Comparison of ENCODE assay signal across 14 cellular contexts in genomic region chr2:11329759-11330158, GRCh38. TPM values are rescaled to one million over a fixed set of nuclear protein-coding genes. Genes with fewer than 3 reads are reported as not detected.
DNase-seq lines count a peak whose midpoint lies in the region; FAIRE-seq and TF ChIP-seq lines count a peak whose summit lies in the region.
"Had no signal": no experiment of that assay in that cellular context is flagged by ENCODE, and none has a peak within 500 bp of the region (broad histone marks: within the 10 kb centered on the region; RNA-seq: fewer than 3 reads in every experiment).

No MANE protein-coding gene starts in this region.

- H3K4me1 ChIP-seq in fibroblast of lung (ENCODE audit: control insufficient read depth, extremely low read depth, insufficient read depth, low read length), result peaks cover 3% of the 10 kb centered on the region
- peaks cover 0 to 21% (median 12%) of the 10 kb centered on the region in 3 donors for H3K4me1 ChIP-seq in skeletal muscle tissue (ENCODE audit: control insufficient read depth in 3 of 3, insufficient read depth in 3 of 3, low read length in 3 of 3)
- H3K4me1 ChIP-seq in prostate gland (replicated peaks), result no peaks in the 10 kb centered on the region
- peaks cover 0 to 42% (median 10%) of the 10 kb centered on the region in 4 donors for H3K4me1 ChIP-seq in tibial nerve

- H2AFZ ChIP-seq in fibroblast of lung (ENCODE audit: low read length), result no peak overlapping the region

- DNase-seq in H54 (ENCODE audit: insufficient read length, low spot score) (no peak), RKO (ENCODE audit: low spot score) (peak; percentile 38), fibroblast of lung (ENCODE audit: low read depth in 2 of 2) (peak; percentile 29 to 52), ureter (ENCODE audit: low spot score) (no peak), prostate gland (ENCODE audit: low spot score) (no peak), NCI-H748 (lab: John Stamatoyannopoulos, UW; ENCODE audit: unreplicated experiment) (no peak), tibial nerve (ENCODE audit: low spot score in 2 of 2) (no peak)
- DNase-seq: activated CD4-positive, alpha-beta memory T cell treated with anti-CD3 and anti-CD28 coated beads, Interleukin-2, amount 10 ng/mL, durations not matched to agents 7 days and 5 days; endodermal cell; H9; natural killer cell; NCI-H2107 had no signal

- peak overlapping the region in 2 of 4 experiments; percentile 21 for H3K4me3 ChIP-seq in fibroblast of lung (replicated peaks in 1 of 4; ENCODE audit: control extremely low read depth in 1 of 4, insufficient read depth in 1 of 4, low read depth in 3 of 4, low read length in 4 of 4)
- peak overlapping the region in 1 of 3 donors; percentile 19 for H3K4me3 ChIP-seq in skeletal muscle tissue (ENCODE audit: low read length in 3 of 3)
- no peak overlapping the region for H3K4me3 ChIP-seq in prostate gland
- no peak overlapping the region for H3K4me3 ChIP-seq in tibial nerve
- H3K4me3 ChIP-seq: skin epidermis had no signal

- H3K36me3 ChIP-seq in fibroblast of lung (ENCODE audit: control insufficient read depth, insufficient read depth, low read length), result no peaks in the 10 kb centered on the region
- H3K36me3 ChIP-seq in skeletal muscle tissue (ENCODE audit: control insufficient read depth in 3 of 3, insufficient read depth in 3 of 3, low read length in 3 of 3), result no peaks in the 10 kb centered on the region
- no peaks in the 10 kb centered on the region for H3K36me3 ChIP-seq in prostate gland
- H3K36me3 ChIP-seq in tibial nerve, result no peaks in the 10 kb centered on the region

- TF ChIP-seq POLR2A in H54 (IDR thresholded peaks at IDR 0.05; ENCODE audit: low read depth, low read length) (no peak), prostate gland (IDR thresholded peaks at IDR 0.05) (no peak), tibial nerve (IDR thresholded peaks at IDR 0.05) (no peak)

- H3K4me2 ChIP-seq in fibroblast of lung (ENCODE audit: extremely low read depth, insufficient read depth, low read length), result peak overlapping the region; percentile 72

- no peaks in the 10 kb centered on the region for H4K20me1 ChIP-seq in fibroblast of lung (ENCODE audit: control insufficient read depth, extremely low read depth, insufficient read depth, low read length)

- H3K27me3 ChIP-seq in fibroblast of lung (ENCODE audit: control insufficient read depth, insufficient read depth, low read length) (no peaks in the 10 kb centered on the region), skeletal muscle tissue (ENCODE audit: control insufficient read depth in 3 of 3, insufficient read depth in 3 of 3, low read length in 3 of 3) (no peaks in the 10 kb centered on the region), prostate gland (replicated peaks; ENCODE audit: insufficient read depth) (no peaks in the 10 kb centered on the region), tibial nerve (no peaks in the 10 kb centered on the region)

- H3K27ac ChIP-seq in fibroblast of lung (ENCODE audit: insufficient read depth, low read length) (no peak overlapping the region), skeletal muscle tissue (ENCODE audit: low read depth, low read length) (peak overlapping the region; percentile 17), prostate gland (no peak overlapping the region), tibial nerve (peak overlapping the region in 2 of 4 donors; percentile 13 to 47)

- no peak for TF ChIP-seq EP300 in tibial nerve (IDR thresholded peaks at IDR 0.05)

- intact Hi-C loops in prostate gland (cut with DNase I), result no loop called here

- TF ChIP-seq CTCF in fibroblast of lung (conservative IDR thresholded peaks at IDR 0.05 in 1 of 2, IDR thresholded peaks at IDR 0.05 in 1 of 2; ENCODE audit: low read depth in 1 of 2, low read length in 2 of 2) (no peak), prostate gland (IDR thresholded peaks at IDR 0.05) (no peak), tibial nerve (IDR thresholded peaks at IDR 0.05) (no peak)

- H3K79me2 ChIP-seq in fibroblast of lung (ENCODE audit: control insufficient read depth, insufficient read depth, low read length), result peaks cover 79% of the 10 kb centered on the region

- peak; percentile 80 for FAIRE-seq in H54 (lab: Jason Lieb, UNC)

- H3K9me3 ChIP-seq in fibroblast of lung (ENCODE audit: control insufficient read depth, insufficient read depth, low read depth, low read length), result no peaks in the 10 kb centered on the region
- H3K9me3 ChIP-seq in skeletal muscle tissue (ENCODE audit: control insufficient read depth in 3 of 3, low read length in 3 of 3), result no peaks in the 10 kb centered on the region
- no peaks in the 10 kb centered on the region for H3K9me3 ChIP-seq in prostate gland
- H3K9me3 ChIP-seq in tibial nerve, result peaks cover 0 to 7% (median 0%) of the 10 kb centered on the region in 4 donors

- 37% methylated on average over 3 of the region's 3 CpGs for WGBS in prostate gland
- WGBS in tibial nerve, 2 donors, result 44 to 47% methylated on average over 3 of the region's 3 CpGs

- H3K9ac ChIP-seq in fibroblast of lung (ENCODE audit: insufficient read depth, low read length), result no peak overlapping the region
- peak overlapping the region; percentile 10 to 63 (median 57) for H3K9ac ChIP-seq in skeletal muscle tissue (ENCODE audit: low read depth in 1 of 3, low read length in 3 of 3)

RNA-seq across cellular contexts. Expression of gene ROCK2, which starts 14.7 kb away (rescaled TPM):
- total RNA-seq in fibroblast of lung, result 39.5 and 58.1 TPM in 2 replicates
- polyA plus RNA-seq in fibroblast of lung, result 21.6 and 32.0 TPM in 2 replicates
- polyA plus RNA-seq in fibroblast of lung (2012), result 23.9 and 41.9 TPM in 2 replicates
- 4.0 and 4.7 TPM in 2 replicates for polyA minus RNA-seq in fibroblast of lung (ENCODE audit: low replicate concordance)
- total RNA-seq in skeletal muscle tissue, result 37.1 TPM
- 84.5 TPM for total RNA-seq in ureter
- total RNA-seq in prostate gland, result 10 to 100 TPM; 29.6 to 32.2 TPM
- total RNA-seq in tibial nerve, result 10 to 100 TPM; 56.4 to 81.6 (median 60.7) TPM

Comparison
In these comparisons a context has a peak if more than half of its experiments do, and no peak if none do; other contexts are left out.
1. DNase-seq: peak in RKO (single experiment) and fibroblast of lung (2 of 2); none in H54 (single experiment), ureter (single experiment), prostate gland (single experiment), NCI-H748 (single experiment) and tibial nerve (0 of 2).